In the genomic region with DNA sequence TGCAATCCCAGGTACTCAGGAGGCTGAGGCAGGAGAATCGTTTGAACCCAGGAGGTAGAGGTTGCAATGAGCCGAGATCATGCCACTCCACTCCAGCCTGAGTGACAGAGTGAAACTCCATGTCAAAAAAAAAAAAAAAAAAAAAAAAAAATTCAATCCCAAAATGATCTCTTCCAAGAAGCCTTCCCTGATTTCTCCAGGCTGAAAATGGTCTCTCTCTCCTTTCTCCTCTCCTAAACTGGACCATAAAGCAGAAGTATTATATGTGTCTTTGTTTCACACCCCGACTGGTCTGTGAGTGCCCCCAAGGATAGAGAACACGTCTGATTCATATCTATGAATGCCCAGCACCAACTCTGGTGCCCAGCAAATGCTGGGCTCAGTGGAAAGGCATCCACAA, we compare ENCODE assay signal across 9 cellular contexts. TPM values are rescaled to one million over a fixed set of nuclear protein-coding genes. Genes with fewer than 3 reads are reported as not detected.
"Had no signal": no experiment of that assay in that cellular context is flagged by ENCODE, and none has a peak within 500 bp of the region (broad histone marks: within the 10 kb centered on the region; RNA-seq: fewer than 3 reads in every experiment).

No MANE protein-coding gene starts in this region.

- H3K27ac Mint-ChIP-seq: H9, IgD-negative memory B cell had no signal

- H3K27ac ChIP-seq: GM23248, HL-60 had no signal

- H3K4me1 Mint-ChIP-seq: H9 had no signal

- H3K9me3 Mint-ChIP-seq: IgD-negative memory B cell had no signal

- H3K4me3 Mint-ChIP-seq: H9, IgD-negative memory B cell had no signal

- FAIRE-seq: H1, H54, HepG2 had no signal

- DNase-seq: GM23248, H9, HCEC 1CT, KG1 had no signal

- ATAC-seq: HepG2 had no signal

- H2AFZ ChIP-seq: GM23248 had no signal

- H3K4me3 ChIP-seq: GM23248 had no signal

RNA-seq across cellular contexts. Expression of a gene that starts 39.1 kb away (rescaled TPM):
- polyA plus RNA-seq: IgD-negative memory B cell had no signal
